ENCODE assay signal across 9 cellular contexts in genomic region chr17:28951991-28952975, GRCh38. TPM values are rescaled to one million over a fixed set of nuclear protein-coding genes. Genes with fewer than 3 reads are reported as not detected.
A peak's percentile ranks its signal among the peaks of the same experiment; 100 is the strongest.
DNase-seq lines count a peak whose midpoint lies in the region; ATAC-seq and TF ChIP-seq lines count a peak whose summit lies in the region.
"Had no signal": no experiment of that assay in that cellular context is flagged by ENCODE, and none has a peak within 500 bp of the region (broad histone marks: within the 10 kb centered on the region; RNA-seq: fewer than 3 reads in every experiment).

No MANE protein-coding gene starts in this region.

- H3K4me3 ChIP-seq in AG10803 (ENCODE audit: low read length), result peak overlapping the region; percentile 94

- H3K36me3 Mint-ChIP-seq in activated B cell treated with CpG ODN at 0.5 μM for 24 hours (ENCODE audit: low read depth), result peaks cover 27% of the 10 kb centered on the region
- H3K36me3 Mint-ChIP-seq in central memory CD8-positive, alpha-beta T cell (ENCODE audit: insufficient read depth), result peaks cover 14% of the 10 kb centered on the region

- intact Hi-C loops in activated B cell treated with CpG ODN at 0.5 μM for 24 hours (cut with micrococcal nuclease), result loop anchor here (1.0 to 10.0 kb wide), 10 partner anchors 186 to 643 kb away; partner anchors contain the start of genes ANKRD13B, BLTP2, NEK8 and NUFIP2

- ATAC-seq in GM19025 (IDR thresholded peaks at IDR 0.05; ENCODE audit: low read depth, unreplicated experiment) (peak; percentile 53), HG03196 (IDR thresholded peaks at IDR 0.05; ENCODE audit: unreplicated experiment) (peak; percentile 52), activated B cell treated with CpG ODN at 0.5 μM for 24 hours (ENCODE audit: low read depth) (peak; percentile 68)
- ATAC-seq in central memory CD8-positive, alpha-beta T cell (replicated peaks; ENCODE audit: extremely low read depth, poor library complexity, severe bottlenecking), result peak; percentile 81

- no peaks in the 10 kb centered on the region for H3K27me3 Mint-ChIP-seq in activated B cell treated with CpG ODN at 0.5 μM for 24 hours
- H3K27me3 Mint-ChIP-seq in central memory CD8-positive, alpha-beta T cell, result no peaks in the 10 kb centered on the region

- peaks cover 17% of the 10 kb centered on the region for H3K4me1 Mint-ChIP-seq in activated B cell treated with CpG ODN at 0.5 μM for 24 hours
- peaks cover 11% of the 10 kb centered on the region for H3K4me1 Mint-ChIP-seq in central memory CD8-positive, alpha-beta T cell

- no peak overlapping the region for H3K4me3 Mint-ChIP-seq in activated B cell treated with CpG ODN at 0.5 μM for 24 hours
- no peak overlapping the region for H3K4me3 Mint-ChIP-seq in central memory CD8-positive, alpha-beta T cell
- H3K4me3 Mint-ChIP-seq: T-helper 1 cell treated with Interleukin-12 subunit alpha and Interleukin-12 subunit beta and Interleukin-4 antibody, amounts not matched to agents 30 μg/mL and 1 μg/mL, for 36 hours had no signal

- DNase-seq in AG10803 (ENCODE audit: low read depth), result peak; percentile 99
- peak; percentile 99 for DNase-seq in NCI-H226
- DNase-seq in activated B cell treated with CpG ODN at 0.5 μM for 24 hours, result peak; percentile 82
- peak; percentile 88 to 97 for DNase-seq in central memory CD8-positive, alpha-beta T cell (ENCODE audit: low spot score in 2 of 2)
- peak; percentile 100 for DNase-seq in inferior parietal cortex (ENCODE audit: extremely low spot score)
- peak; percentile 98 for DNase-seq in smooth muscle cell of the brain vasculature (ENCODE audit: low read depth, low spot score)

- TF ChIP-seq CTCF in AG10803 (conservative IDR thresholded peaks at IDR 0.05; ENCODE audit: low read length) (no peak), activated B cell treated with CpG ODN at 0.5 μM for 24 hours (IDR thresholded peaks at IDR 0.05) (no peak)

- POLR2A ChIA-PET in activated B cell treated with CpG ODN at 0.5 μM for 24 hours (lab: Charles Lee), result interaction anchor here (0.6 to 4.7 kb wide), 28 partner anchors 12 to 1060 kb away, joined by 3 to 95 read pairs (median 7); partner anchors contain the start of genes BLTP2, DHRS13, FAM222B and FLOT2

- H3K27ac Mint-ChIP-seq in activated B cell treated with CpG ODN at 0.5 μM for 24 hours, result no peak overlapping the region
- no peak overlapping the region for H3K27ac Mint-ChIP-seq in central memory CD8-positive, alpha-beta T cell (ENCODE audit: low read depth)
- H3K27ac Mint-ChIP-seq: T-helper 1 cell treated with Interleukin-12 subunit alpha and Interleukin-12 subunit beta and Interleukin-4 antibody, amounts not matched to agents 30 μg/mL and 1 μg/mL, for 36 hours had no signal

- no peaks in the 10 kb centered on the region for H3K9me3 Mint-ChIP-seq in activated B cell treated with CpG ODN at 0.5 μM for 24 hours
- no peaks in the 10 kb centered on the region for H3K9me3 Mint-ChIP-seq in central memory CD8-positive, alpha-beta T cell
- H3K9me3 Mint-ChIP-seq: T-helper 1 cell treated with Interleukin-12 subunit alpha and Interleukin-12 subunit beta and Interleukin-4 antibody, amounts not matched to agents 30 μg/mL and 1 μg/mL, for 36 hours had no signal

- CTCF ChIA-PET in activated B cell treated with CpG ODN at 0.5 μM for 24 hours (lab: Charles Lee), result interaction anchor here (0.5 to 1.9 kb wide), 11 partner anchors 13 to 241 kb away, joined by 3 to 34 read pairs (median 6); partner anchors contain the start of genes PROCA1, RPL23A and TLCD1

RNA-seq across cellular contexts. Expression of gene PHF12, which starts 1.0 kb away (rescaled TPM):
- 89.2 and 96.5 TPM in 2 replicates for total RNA-seq in activated B cell treated with CpG ODN at 0.5 μM for 24 hours

RNA-seq across cellular contexts. Expression of gene DHRS13, which starts 49.4 kb away (rescaled TPM):
- 32.0 and 39.6 TPM in 2 replicates for total RNA-seq in activated B cell treated with CpG ODN at 0.5 μM for 24 hours

RNA-seq across cellular contexts. Expression of gene SEZ6, which starts 53.5 kb away (rescaled TPM):
- not detected in 2 replicates for total RNA-seq in activated B cell treated with CpG ODN at 0.5 μM for 24 hours

RNA-seq across cellular contexts. Expression of gene FLOT2, which starts 54.8 kb away (rescaled TPM):
- 303 and 321 TPM in 2 replicates for total RNA-seq in activated B cell treated with CpG ODN at 0.5 μM for 24 hours

Comparison
In these comparisons a context has a peak if more than half of its experiments do, and no peak if none do; other contexts are left out.
1. Peak in every context shown above with its lines: DNase-seq, ATAC-seq and H3K4me3 ChIP-seq.